Comparison of ENCODE assay signal across 1 cellular context in genomic region chr12:113185180-113186032, GRCh38.
TF ChIP-seq lines count a peak whose summit lies in the region.

TSS of gene DDX54 (minus strand) at chr12:113185478. CDS start at chr12:113185451, 27 bp downstream.
TSS of gene RITA1 (plus strand) at chr12:113185721. CDS start at chr12:113186747, 1,026 bp downstream.

TF ChIP-seq in K562, 482 proteins besides CTCF, POLR2A, EP300 and RAD21 (continued from another document and continues in another):
- TF ChIP-seq UBTF (IDR thresholded peaks at IDR 0.05; ENCODE audit: borderline replicate concordance in 1 of 2, low read depth in 2 of 2, low read length in 2 of 2), result no peak; a peak in 1 of 4 replicates
- no peak for TF ChIP-seq THRAP3 (IDR thresholded peaks at IDR 0.05; ENCODE audit: borderline replicate concordance)
- no peak; the same call in 1 of the 2 replicates for TF ChIP-seq ZZZ3 (IDR thresholded peaks at IDR 0.05)
- TF ChIP-seq ARHGAP35 (IDR thresholded peaks at IDR 0.05; ENCODE audit: partially characterized antibody), result no peak
- peak; percentile 79 for TF ChIP-seq POLR2H (tag; IDR thresholded peaks at IDR 0.05; ENCODE audit: low read depth)
- 0 out of 2 replicates have a peak, but pooled peaks have one; percentile 33 for TF ChIP-seq ATF4 (CRISPR knock-in tag; IDR thresholded peaks at IDR 0.05)
- no peak for TF ChIP-seq BRCA1 (IDR thresholded peaks at IDR 0.05)
- TF ChIP-seq BRCA1 (CRISPR knock-in tag; IDR thresholded peaks at IDR 0.05), result no peak
- no peak for TF ChIP-seq MCM5 (IDR thresholded peaks at IDR 0.05; ENCODE audit: low read depth)
- TF ChIP-seq SNAPC5 (CRISPR knock-in tag; IDR thresholded peaks at IDR 0.05), result no peak
- no peak for TF ChIP-seq HNRNPK (IDR thresholded peaks at IDR 0.05; ENCODE audit: low read depth, low read length, poor library complexity, severe bottlenecking)
- TF ChIP-seq STAT5B (CRISPR knock-in tag; IDR thresholded peaks at IDR 0.05), result no peak
- TF ChIP-seq ZNF121 (CRISPR knock-in tag; conservative IDR thresholded peaks at IDR 0.05), result no peak
- TF ChIP-seq ZNF57 (CRISPR knock-in tag; IDR thresholded peaks at IDR 0.05), result no peak; the same call in 1 of the 2 replicates
- no peak for TF ChIP-seq HDAC3 (IDR thresholded peaks at IDR 0.05; ENCODE audit: borderline replicate concordance, partially characterized antibody)
- TF ChIP-seq RBFOX2 (IDR thresholded peaks at IDR 0.05; ENCODE audit: low read depth, low read length), result peak; percentile 95
- no peak for TF ChIP-seq ESRRB (CRISPR knock-in tag; IDR thresholded peaks at IDR 0.05; ENCODE audit: borderline replicate concordance)
- no peak for TF ChIP-seq LARP7 (IDR thresholded peaks at IDR 0.05)
- no peak for TF ChIP-seq ZNF644 (tag; IDR thresholded peaks at IDR 0.05; ENCODE audit: low read depth)
- TF ChIP-seq CGGBP1 (CRISPR knock-in tag; IDR thresholded peaks at IDR 0.05), result no peak
- peak; percentile 95 for TF ChIP-seq PCBP1 (IDR thresholded peaks at IDR 0.05; ENCODE audit: low read depth, low read length, poor library complexity, severe bottlenecking)
- TF ChIP-seq SFPQ (IDR thresholded peaks at IDR 0.05; ENCODE audit: low read depth, low read length), result no peak
- no peak for TF ChIP-seq ZNF766 (CRISPR knock-in tag; conservative IDR thresholded peaks at IDR 0.05)
- no peak for TF ChIP-seq ZNF282 (CRISPR knock-in tag; IDR thresholded peaks at IDR 0.05)
- TF ChIP-seq BACH1 (tag; IDR thresholded peaks at IDR 0.05), result no peak
- TF ChIP-seq ZNF778 (CRISPR knock-in tag; IDR thresholded peaks at IDR 0.05), result no peak
- no peak for TF ChIP-seq GTF2A2 (tag; IDR thresholded peaks at IDR 0.05)
- peak; percentile 93 for TF ChIP-seq MBD2 (IDR thresholded peaks at IDR 0.05; ENCODE audit: borderline replicate concordance, low read depth)
- peak; percentile 94 for TF ChIP-seq PHF8 (IDR thresholded peaks at IDR 0.05; ENCODE audit: borderline replicate concordance, low read length)
- TF ChIP-seq ATF3 (IDR thresholded peaks at IDR 0.05), result peak; percentile 73
- TF ChIP-seq ATF3 (CRISPR knock-in tag; conservative IDR thresholded peaks at IDR 0.05), result peak; percentile 81; the same call in 1 of the 2 replicates
- no peak for TF ChIP-seq GATA2 (CRISPR knock-in tag; IDR thresholded peaks at IDR 0.05)
- TF ChIP-seq RHOXF2B (CRISPR knock-in tag; conservative IDR thresholded peaks at IDR 0.05), result no peak
- TF ChIP-seq E2F6 (IDR thresholded peaks at IDR 0.05; ENCODE audit: borderline replicate concordance in 1 of 2, extremely low read depth in 1 of 2, insufficient read depth in 1 of 2, insufficient read length in 1 of 2, low read depth in 1 of 2, low read length in 1 of 2, poor library complexity in 1 of 2, severe bottlenecking in 1 of 2), result peak; percentile 7 to 51
- TF ChIP-seq MTA2 (IDR thresholded peaks at IDR 0.05; ENCODE audit: low read depth), result no peak
- no peak for TF ChIP-seq TRIM24 (IDR thresholded peaks at IDR 0.05)
- no peak for TF ChIP-seq SLC30A9 (CRISPR knock-in tag; IDR thresholded peaks at IDR 0.05)
- no peak for TF ChIP-seq ZNF609 (CRISPR knock-in tag; IDR thresholded peaks at IDR 0.05; ENCODE audit: borderline replicate concordance)
- TF ChIP-seq ZNF551 (CRISPR knock-in tag; IDR thresholded peaks at IDR 0.05), result no peak
- no peak for TF ChIP-seq ZNF589 (CRISPR knock-in tag; IDR thresholded peaks at IDR 0.05; ENCODE audit: low read depth)
- TF ChIP-seq DACH1 (IDR thresholded peaks at IDR 0.05; ENCODE audit: partially characterized antibody), result no peak
- no peak for TF ChIP-seq HDGF (IDR thresholded peaks at IDR 0.05)
- TF ChIP-seq BRD4 (IDR thresholded peaks at IDR 0.05), result peak; percentile 93
- TF ChIP-seq MYBL2 (IDR thresholded peaks at IDR 0.05; ENCODE audit: low read depth), result no peak
- no peak for TF ChIP-seq MYBL2 (CRISPR knock-in tag; IDR thresholded peaks at IDR 0.05; ENCODE audit: borderline replicate concordance)
- TF ChIP-seq NKRF (IDR thresholded peaks at IDR 0.05; ENCODE audit: borderline replicate concordance), result peak; percentile 96; the same call in 1 of the 2 replicates
- TF ChIP-seq KLF13 (tag; IDR thresholded peaks at IDR 0.05; ENCODE audit: borderline replicate concordance, low read depth), result peak; percentile 89
- no peak for TF ChIP-seq ZNF217 (CRISPR knock-in tag; IDR thresholded peaks at IDR 0.05)
- TF ChIP-seq CBFA2T3 (IDR thresholded peaks at IDR 0.05), result no peak
- TF ChIP-seq FOSL1 (tag; conservative IDR thresholded peaks at IDR 0.05), result peak; percentile 40; the same call in 1 of the 2 replicates
- no peak for TF ChIP-seq MYNN (IDR thresholded peaks at IDR 0.05)
- no peak for TF ChIP-seq MYNN (CRISPR knock-in tag; IDR thresholded peaks at IDR 0.05)
- TF ChIP-seq ZBTB7A (IDR thresholded peaks at IDR 0.05; ENCODE audit: borderline replicate concordance, control insufficient read depth, low read depth, low read length), result no peak; the same call in 1 of the 2 replicates
- no peak for TF ChIP-seq SNRNP70 (optimal IDR thresholded peaks at IDR 0.05; ENCODE audit: low read depth, low read length)
- TF ChIP-seq CHD4 (IDR thresholded peaks at IDR 0.05; ENCODE audit: insufficient read depth, insufficient replicate concordance, low read depth, low read length, poor library complexity, severe bottlenecking), result no peak
- peak; percentile 94 for TF ChIP-seq SP1 (CRISPR knock-in tag; IDR thresholded peaks at IDR 0.05)
- TF ChIP-seq MITF (IDR thresholded peaks at IDR 0.05), result peak; percentile 95
